Comparison of ENCODE assay signal across 20 cellular contexts in the genomic region with DNA sequence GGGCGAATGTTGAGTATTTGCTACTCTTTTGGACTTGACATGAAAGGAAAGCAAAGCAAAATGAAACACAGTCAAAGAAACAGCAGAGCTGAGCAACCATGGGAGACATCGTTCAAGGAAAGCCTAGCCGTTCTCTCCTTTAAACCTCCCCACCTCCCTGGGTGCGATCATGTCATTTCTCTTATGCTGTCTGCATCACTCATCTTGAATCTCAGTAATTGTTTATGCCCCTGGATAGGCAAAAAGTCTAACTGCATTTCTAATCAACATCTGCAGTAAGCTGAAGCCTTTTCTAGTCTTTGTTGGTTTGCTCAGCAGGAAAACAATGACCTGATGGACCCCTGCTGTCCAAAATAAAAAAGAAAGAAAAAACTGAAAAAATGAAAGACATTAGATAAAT.
DNase-seq lines count a peak whose midpoint lies in the region; ATAC-seq and TF ChIP-seq lines count a peak whose summit lies in the region.
"Had no signal": no experiment of that assay in that cellular context is flagged by ENCODE, and none has a peak within 500 bp of the region (broad histone marks: within the 10 kb centered on the region; RNA-seq: fewer than 3 reads in every experiment).

No MANE protein-coding gene starts in this region.

- DNase-seq in NCI-H146 (lab: John Stamatoyannopoulos, UW) (peak; percentile 74), astrocyte of the spinal cord (ENCODE audit: low read depth, low spot score) (peak; percentile 9), retina (peak; percentile 67), DMS53 treated with DMSO at 0.1 percent for 48 hours (lab: John Stamatoyannopoulos, UW; ENCODE audit: unreplicated experiment) (no peak), PC-3 (no peak)
- DNase-seq: activated CD4-positive, alpha-beta memory T cell treated with anti-CD3 and anti-CD28 coated beads for 36 hours; activated gamma-delta T cell treated with Interleukin-2 at 50 U/mL for 16 hours; activated T-cell treated with anti-CD3 and anti-CD28 coated beads for 4 hours; DMS53; heart left ventricle; NCI-H1092; NCI-H2107; NCI-H524; spleen; stimulated activated CD4-positive, alpha-beta T cell treated with anti-CD3 and anti-CD28 coated beads, Interleukin-4, amount 100 ng/mL, for 1 hour; stimulated activated naive CD4-positive, alpha-beta T cell treated with Interleukin-2 at 50 U/mL for 16 hours; T-helper 9 cell had no signal

- H3K27me3 ChIP-seq in iPS-20b (ENCODE audit: insufficient read depth, low read length) (no peaks in the 10 kb centered on the region), PC-3 (ENCODE audit: low read length) (no peaks in the 10 kb centered on the region)
- H3K27me3 ChIP-seq: heart left ventricle, spleen, tibial nerve had no signal

- H3K9ac ChIP-seq in iPS-20b (ENCODE audit: low read depth, low read length) (no peak overlapping the region), PC-3 (ENCODE audit: low read length) (no peak overlapping the region)

- ATAC-seq in PC-3 (no peak), GM21528 (IDR thresholded peaks at IDR 0.05; ENCODE audit: low FRiP score, unreplicated experiment) (no peak)
- ATAC-seq: heart left ventricle had no signal

- H3K27ac ChIP-seq in iPS-20b (ENCODE audit: low read length) (no peak overlapping the region), PC-3 (ENCODE audit: low read length) (no peak overlapping the region)
- H3K27ac ChIP-seq: heart left ventricle, spleen, tibial nerve had no signal

- peaks cover 3% of the 10 kb centered on the region for H3F3A ChIP-seq in PC-3 (ENCODE audit: low read length, unreplicated experiment)

- CTCF ChIA-PET in PC-3 (lab: Charles Lee): interaction anchor here (0.6 kb wide), 1 partner anchor 1777 kb away, joined by 3 read pairs; no protein-coding TSS in a partner anchor

- H3K4me2 ChIP-seq in PC-3 (ENCODE audit: low read length): no peak overlapping the region

- H3K4me3 ChIP-seq in astrocyte of the spinal cord (ENCODE audit: low read depth, low read length): no peak overlapping the region
- H3K4me3 ChIP-seq in iPS-20b (ENCODE audit: low read length): peak overlapping the region; percentile 38; the same call in 1 of the 2 replicates
- no peak overlapping the region for H3K4me3 ChIP-seq in PC-3 (ENCODE audit: low read length)
- H3K4me3 ChIP-seq: heart left ventricle, spleen, tibial nerve had no signal

- in situ Hi-C loops in astrocyte of the spinal cord (cut with HindIII; ENCODE audit: low sequenced_read_pairs): no loop called here

- H4K20me1 ChIP-seq in PC-3 (ENCODE audit: low read length): no peaks in the 10 kb centered on the region

- TF ChIP-seq CTCF in astrocyte of the spinal cord (IDR thresholded peaks at IDR 0.05; ENCODE audit: low read depth, low read length): no peak
- TF ChIP-seq CTCF in PC-3 (conservative IDR thresholded peaks at IDR 0.05; ENCODE audit: low read depth, low read length): no peak

- no peaks in the 10 kb centered on the region for H3K9me2 ChIP-seq in PC-3 (replicated peaks; ENCODE audit: low read length)

- H3K79me2 ChIP-seq in PC-3 (ENCODE audit: low read length): no peaks in the 10 kb centered on the region

- H3K9me3 ChIP-seq in iPS-20b (ENCODE audit: insufficient read depth, low read depth, low read length): no peaks in the 10 kb centered on the region
- H3K9me3 ChIP-seq in PC-3 (ENCODE audit: low read length): no peaks in the 10 kb centered on the region
- H3K9me3 ChIP-seq: heart left ventricle, spleen, tibial nerve had no signal

- intact Hi-C loops in PC-3 (cut with micrococcal nuclease): no loop called here

- BruUV-seq in PC-3 (replicated peaks; lab: Mats Ljungman, UMichigan): no TSS peak

- H3K4me1 ChIP-seq in iPS-20b (ENCODE audit: insufficient read depth, low read length) (peaks cover 7% of the 10 kb centered on the region; the same call in 1 of the 2 replicates), PC-3 (ENCODE audit: insufficient read depth, low read length) (peaks cover 7% of the 10 kb centered on the region)
- H3K4me1 ChIP-seq: heart left ventricle, spleen, tibial nerve had no signal

- H2AFZ ChIP-seq in PC-3 (ENCODE audit: low read length): no peak overlapping the region

- POLR2A ChIA-PET in PC-3 (lab: Charles Lee; ENCODE audit: unreplicated experiment): no interaction called here

- H3K36me3 ChIP-seq in iPS-20b (ENCODE audit: insufficient read depth, low read depth, low read length): no peaks in the 10 kb centered on the region
- H3K36me3 ChIP-seq in PC-3 (ENCODE audit: low read depth, low read length): no peaks in the 10 kb centered on the region
- H3K36me3 ChIP-seq: heart left ventricle, spleen, tibial nerve had no signal

Comparison
In these comparisons a context has a peak if more than half of its experiments do, and no peak if none do; other contexts are left out.
1. DNase-seq: peak in NCI-H146 (single experiment), astrocyte of the spinal cord (single experiment) and retina (single experiment); none in DMS53 treated with DMSO at 0.1 percent for 48 hours (single experiment) and PC-3 (single experiment).